ENCODE assay signal across 20 cellular contexts in the genomic region with DNA sequence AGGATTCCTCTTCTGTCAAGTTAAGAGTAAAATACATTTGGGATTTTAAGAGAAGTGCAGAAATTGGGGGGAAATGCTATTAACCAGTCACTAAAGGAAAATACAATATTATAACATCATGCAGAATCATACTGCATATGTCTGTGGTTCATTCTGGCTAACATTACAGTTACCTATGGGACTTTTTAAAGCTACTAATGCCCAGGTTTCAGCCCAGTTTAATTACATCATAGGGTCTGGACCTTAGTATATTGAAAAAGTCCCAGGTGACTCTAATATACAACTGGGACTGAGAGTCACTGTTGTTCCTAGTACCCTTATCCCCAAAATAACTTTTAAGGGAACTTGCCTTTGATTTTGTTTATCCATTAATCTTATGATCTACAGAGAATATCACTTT. TPM values are rescaled to one million over a fixed set of nuclear protein-coding genes. Genes with fewer than 3 reads are reported as not detected.
DNase-seq lines count a peak whose midpoint lies in the region; ATAC-seq, FAIRE-seq and TF ChIP-seq lines count a peak whose summit lies in the region.
"Had no signal": no experiment of that assay in that cellular context is flagged by ENCODE, and none has a peak within 500 bp of the region (broad histone marks: within the 10 kb centered on the region; RNA-seq: fewer than 3 reads in every experiment).

No MANE protein-coding gene starts in this region.

- RAD21 ChIA-PET in GM12878 (lab: Charles Lee; ENCODE audit: unreplicated experiment) = no interaction called here

- TF ChIP-seq RAD21 in GM12878 (IDR thresholded peaks at IDR 0.05; ENCODE audit: insufficient read depth, low read depth, low read length) = no peak

- CTCF ChIA-PET in activated CD8-positive, alpha-beta T cell treated with anti-CD3 and anti-CD28 coated beads for 36 hours (lab: Charles Lee) = no interaction called here
- CTCF ChIA-PET in activated CD8-positive, alpha-beta T cell treated with anti-CD3 and anti-CD28 coated beads, Interleukin-2, amount 10 ng/mL, durations not matched to agents 7 days and 5 days (lab: Charles Lee) = interaction anchor here (1.0 kb wide), 1 partner anchor 13 kb away, joined by 3 read pairs; no protein-coding TSS in a partner anchor
- CTCF ChIA-PET in GM12878 (lab: Yijun Ruan, JAX) = interaction anchor here (0.5 kb wide), 1 partner anchor 127 kb away, joined by 3 read pairs; no protein-coding TSS in a partner anchor

- peaks cover 21% of the 10 kb centered on the region for H3K79me2 ChIP-seq in GM12878 (ENCODE audit: control insufficient read depth, insufficient read depth, low read length)

- no peaks in the 10 kb centered on the region for H4K20me1 ChIP-seq in GM12878 (ENCODE audit: control insufficient read depth, insufficient read depth)

- H3K9me3 ChIP-seq in GM12878 (replicated peaks; ENCODE audit: control insufficient read depth, insufficient read depth, low read length) (no peaks in the 10 kb centered on the region), mucosa of descending colon (no peaks in the 10 kb centered on the region)
- H3K9me3 ChIP-seq: BLaER1, Caco-2, HAP-1 had no signal

- H3K9me3 Mint-ChIP-seq in activated CD8-positive, alpha-beta T cell treated with anti-CD3 and anti-CD28 coated beads for 36 hours = no peaks in the 10 kb centered on the region
- no peaks in the 10 kb centered on the region for H3K9me3 Mint-ChIP-seq in activated CD8-positive, alpha-beta T cell treated with anti-CD3 and anti-CD28 coated beads, Interleukin-2, amount 10 ng/mL, durations not matched to agents 7 days and 5 days (ENCODE audit: insufficient read depth)
- H3K9me3 Mint-ChIP-seq in activated naive CD8-positive, alpha-beta T cell (ENCODE audit: low read depth) = no peaks in the 10 kb centered on the region
- no peaks in the 10 kb centered on the region for H3K9me3 Mint-ChIP-seq in activated naive CD8-positive, alpha-beta T cell treated with anti-CD3 and anti-CD28 coated beads, Interleukin-2, amount 50 U/mL, for 24 hours
- H3K9me3 Mint-ChIP-seq: CD4-positive, CD25-positive, alpha-beta regulatory T cell; CD8-positive, alpha-beta T cell; HFFc6 had no signal

- H3K27me3 Mint-ChIP-seq in activated CD8-positive, alpha-beta T cell treated with anti-CD3 and anti-CD28 coated beads for 36 hours = no peaks in the 10 kb centered on the region
- H3K27me3 Mint-ChIP-seq in activated CD8-positive, alpha-beta T cell treated with anti-CD3 and anti-CD28 coated beads, Interleukin-2, amount 10 ng/mL, durations not matched to agents 7 days and 5 days (ENCODE audit: low read depth) = no peaks in the 10 kb centered on the region
- H3K27me3 Mint-ChIP-seq in activated naive CD8-positive, alpha-beta T cell = no peaks in the 10 kb centered on the region
- no peaks in the 10 kb centered on the region for H3K27me3 Mint-ChIP-seq in activated naive CD8-positive, alpha-beta T cell treated with anti-CD3 and anti-CD28 coated beads, Interleukin-2, amount 50 U/mL, for 24 hours
- H3K27me3 Mint-ChIP-seq: B cell; CD4-positive, CD25-positive, alpha-beta regulatory T cell had no signal

- no peak for FAIRE-seq in GM12878 (lab: Jason Lieb, UNC)
- FAIRE-seq: A204.1, H54 had no signal

- in situ Hi-C loops in GM12878 (cut with MboI) = loop anchor here (25.0 kb wide), 1 partner anchor 1571 kb away; no protein-coding TSS in a partner anchor

- no peak overlapping the region for H2AFZ ChIP-seq in GM12878 (ENCODE audit: control insufficient read depth, low read depth, low read length)

- SMC1A ChIA-PET in GM12878 (lab: Charles Lee; ENCODE audit: uncharacterized antibody, unreplicated experiment) = interaction anchor here (0.8 kb wide), 1 partner anchor 47 kb away, joined by 3 read pairs; no protein-coding TSS in a partner anchor

- no peak for ATAC-seq in activated CD8-positive, alpha-beta T cell treated with anti-CD3 and anti-CD28 coated beads for 36 hours
- ATAC-seq in activated CD8-positive, alpha-beta T cell treated with anti-CD3 and anti-CD28 coated beads, Interleukin-2, amount 10 ng/mL, durations not matched to agents 7 days and 5 days = no peak
- no peak for ATAC-seq in activated naive CD8-positive, alpha-beta T cell treated with anti-CD3 and anti-CD28 coated beads, Interleukin-2, amount 50 U/mL, for 24 hours
- peak; percentile 71 for ATAC-seq in GM12878
- ATAC-seq in GM21619 (IDR thresholded peaks at IDR 0.05; ENCODE audit: unreplicated experiment) = no peak
- ATAC-seq in mucosa of descending colon = no peak
- ATAC-seq: CD8-positive, alpha-beta T cell had no signal

- TF ChIP-seq EP300 in GM12878 (IDR thresholded peaks at IDR 0.05; ENCODE audit: borderline replicate concordance in 1 of 2, control insufficient read depth in 1 of 2, low read depth in 2 of 2, low read length in 2 of 2) = no peak

- DNase-seq in activated CD8-positive, alpha-beta T cell treated with anti-CD3 and anti-CD28 coated beads for 36 hours = no peak
- no peak for DNase-seq in activated CD8-positive, alpha-beta T cell treated with anti-CD3 and anti-CD28 coated beads, Interleukin-2, amount 10 ng/mL, durations not matched to agents 7 days and 5 days
- no peak for DNase-seq in activated naive CD8-positive, alpha-beta T cell treated with anti-CD3 and anti-CD28 coated beads, Interleukin-2, amount 50 U/mL, for 24 hours
- DNase-seq in GM12878 (ENCODE audit: low read depth, low spot score) (no peak), mucosa of descending colon (no peak)
- DNase-seq: Caco-2; CD4-positive, CD25-positive, alpha-beta regulatory T cell; CD8-positive, alpha-beta T cell; DND-41; GOT3; HFFc6 had no signal

- no peak for TF ChIP-seq CTCF in activated CD8-positive, alpha-beta T cell treated with anti-CD3 and anti-CD28 coated beads for 36 hours (IDR thresholded peaks at IDR 0.05)
- TF ChIP-seq CTCF in GM12878 (IDR thresholded peaks at IDR 0.05 in 2 of 3, conservative IDR thresholded peaks at IDR 0.05 in 1 of 3; ENCODE audit: control insufficient read depth in 2 of 3, extremely low read depth in 1 of 3, insufficient read depth in 1 of 3, low read depth in 3 of 3, low read length in 3 of 3) = no peak
- no peak for TF ChIP-seq CTCF in mucosa of descending colon (IDR thresholded peaks at IDR 0.05)

- POLR2A ChIA-PET in activated CD8-positive, alpha-beta T cell treated with anti-CD3 and anti-CD28 coated beads for 36 hours (lab: Charles Lee) = no interaction called here
- POLR2A ChIA-PET in activated CD8-positive, alpha-beta T cell treated with anti-CD3 and anti-CD28 coated beads, Interleukin-2, amount 10 ng/mL, durations not matched to agents 7 days and 5 days (lab: Charles Lee) = interaction anchor here (1.0 kb wide), 1 partner anchor 10 kb away, joined by 3 read pairs; the partner anchor contains the start of genes ABCE1 and ANAPC10
- POLR2A ChIA-PET in GM12878 (lab: Charles Lee) = no interaction called here

- H3K36me3 ChIP-seq in GM12878 (ENCODE audit: control insufficient read depth in 2 of 2, insufficient read depth in 2 of 2, low read length in 1 of 2) = peaks cover 2 to 15% of the 10 kb centered on the region in 2 experiments; a peak in 3 of 4 replicates
- H3K36me3 ChIP-seq in mucosa of descending colon (ENCODE audit: low read depth) = peaks cover 5% of the 10 kb centered on the region

- no peak overlapping the region for H3K27ac ChIP-seq in GM12878 (ENCODE audit: control insufficient read depth, insufficient read depth)
- H3K27ac ChIP-seq: 22Rv1, BLaER1, C4-2B had no signal

- no peak overlapping the region for H3K4me3 ChIP-seq in GM12878
- no peak overlapping the region for H3K4me3 ChIP-seq in mucosa of descending colon
- H3K4me3 ChIP-seq: BLaER1, HAP-1 had no signal

- H3K4me2 ChIP-seq in GM12878 (ENCODE audit: control insufficient read depth, insufficient read depth) = no peak overlapping the region
- H3K4me2 ChIP-seq: BLaER1 had no signal

- H3K4me1 Mint-ChIP-seq in activated CD8-positive, alpha-beta T cell treated with anti-CD3 and anti-CD28 coated beads for 36 hours (ENCODE audit: low read depth) = peaks cover 21% of the 10 kb centered on the region
- peaks cover 6% of the 10 kb centered on the region for H3K4me1 Mint-ChIP-seq in activated CD8-positive, alpha-beta T cell treated with anti-CD3 and anti-CD28 coated beads, Interleukin-2, amount 10 ng/mL, durations not matched to agents 7 days and 5 days (ENCODE audit: low read depth)
- H3K4me1 Mint-ChIP-seq in activated naive CD8-positive, alpha-beta T cell (ENCODE audit: low read depth) = peaks cover 28% of the 10 kb centered on the region
- H3K4me1 Mint-ChIP-seq in activated naive CD8-positive, alpha-beta T cell treated with anti-CD3 and anti-CD28 coated beads, Interleukin-2, amount 50 U/mL, for 24 hours = peaks cover 17% of the 10 kb centered on the region

- H3K27me3 ChIP-seq in GM12878 (replicated peaks in 1 of 2; ENCODE audit: control insufficient read depth in 2 of 2, insufficient read depth in 2 of 2, low read length in 1 of 2) = no peaks in the 10 kb centered on the region
- H3K27me3 ChIP-seq: BLaER1 had no signal

- H3K9ac ChIP-seq in GM12878 (ENCODE audit: control insufficient read depth, insufficient read depth, low read length) = no peak overlapping the region
- H3K9ac ChIP-seq: BLaER1 had no signal

- TF ChIP-seq POLR2A in GM12878 (IDR thresholded peaks at IDR 0.05; ENCODE audit: low read depth, low read length) = no peak

- no peak overlapping the region for H3K4me3 Mint-ChIP-seq in activated CD8-positive, alpha-beta T cell treated with anti-CD3 and anti-CD28 coated beads for 36 hours
- no peak overlapping the region for H3K4me3 Mint-ChIP-seq in activated CD8-positive, alpha-beta T cell treated with anti-CD3 and anti-CD28 coated beads, Interleukin-2, amount 10 ng/mL, durations not matched to agents 7 days and 5 days
- no peak overlapping the region for H3K4me3 Mint-ChIP-seq in activated naive CD8-positive, alpha-beta T cell
- H3K4me3 Mint-ChIP-seq in activated naive CD8-positive, alpha-beta T cell treated with anti-CD3 and anti-CD28 coated beads, Interleukin-2, amount 50 U/mL, for 24 hours = no peak overlapping the region
- H3K4me3 Mint-ChIP-seq: B cell; CD4-positive, CD25-positive, alpha-beta regulatory T cell; CD8-positive, alpha-beta T cell; HFFc6 had no signal

- BruUV-seq in GM12878 (replicated peaks; lab: Mats Ljungman, UMichigan) = no TSS peak

- peak overlapping the region; percentile 59 for H3K27ac Mint-ChIP-seq in activated CD8-positive, alpha-beta T cell treated with anti-CD3 and anti-CD28 coated beads for 36 hours
- no peak overlapping the region for H3K27ac Mint-ChIP-seq in activated CD8-positive, alpha-beta T cell treated with anti-CD3 and anti-CD28 coated beads, Interleukin-2, amount 10 ng/mL, durations not matched to agents 7 days and 5 days
- H3K27ac Mint-ChIP-seq in activated naive CD8-positive, alpha-beta T cell = peak overlapping the region; percentile 16
- no peak overlapping the region for H3K27ac Mint-ChIP-seq in activated naive CD8-positive, alpha-beta T cell treated with anti-CD3 and anti-CD28 coated beads, Interleukin-2, amount 50 U/mL, for 24 hours
- H3K27ac Mint-ChIP-seq: B cell; CD8-positive, alpha-beta T cell; HFFc6 had no signal

- intact Hi-C loops in activated CD8-positive, alpha-beta T cell treated with anti-CD3 and anti-CD28 coated beads for 36 hours (cut with micrococcal nuclease) = no loop called here
- intact Hi-C loops in GM12878 (cut with micrococcal nuclease; ENCODE audit: unreplicated experiment) = no loop called here
- intact Hi-C loops in mucosa of descending colon (cut with DNase I, micrococcal nuclease) = no loop called here

- H3K4me1 ChIP-seq in GM12878 (ENCODE audit: control insufficient read depth, insufficient read depth, low read length) = no peaks in the 10 kb centered on the region
- no peaks in the 10 kb centered on the region for H3K4me1 ChIP-seq in mucosa of descending colon (ENCODE audit: low read depth)
- H3K4me1 ChIP-seq: Caco-2 had no signal

- H3K36me3 Mint-ChIP-seq in activated CD8-positive, alpha-beta T cell treated with anti-CD3 and anti-CD28 coated beads for 36 hours (ENCODE audit: low read depth) = peaks cover 54% of the 10 kb centered on the region
- peaks cover 49% of the 10 kb centered on the region for H3K36me3 Mint-ChIP-seq in activated CD8-positive, alpha-beta T cell treated with anti-CD3 and anti-CD28 coated beads, Interleukin-2, amount 10 ng/mL, durations not matched to agents 7 days and 5 days (ENCODE audit: low read depth)
- H3K36me3 Mint-ChIP-seq in activated naive CD8-positive, alpha-beta T cell = peaks cover 8% of the 10 kb centered on the region
- H3K36me3 Mint-ChIP-seq in activated naive CD8-positive, alpha-beta T cell treated with anti-CD3 and anti-CD28 coated beads, Interleukin-2, amount 50 U/mL, for 24 hours (ENCODE audit: low read depth) = peaks cover 63% of the 10 kb centered on the region

RNA-seq across cellular contexts. Expression of gene ABCE1, which starts 10.0 kb away (rescaled TPM):
- 100 to 1,000 TPM; 164 to 186 TPM for total RNA-seq in activated CD8-positive, alpha-beta T cell treated with anti-CD3 and anti-CD28 coated beads for 36 hours
- total RNA-seq in activated CD8-positive, alpha-beta T cell treated with anti-CD3 and anti-CD28 coated beads, Interleukin-2, amount 10 ng/mL, durations not matched to agents 7 days and 5 days = 10 to 100 TPM; 72.9 to 75.0 TPM
- 217 and 237 TPM in 2 replicates for total RNA-seq in GM12878 (2013; cell fraction: nucleolus; rRNA removed)
- 147 and 158 TPM in 2 replicates for total RNA-seq in GM12878 (2014; rRNA removed)
- total RNA-seq in GM12878 (2014; rRNA removed; fragmentation: Illumina TruSeq; extraction: Trizol) = 168 and 172 TPM in 2 replicates
- total RNA-seq in GM12878 (2021) = 109 and 115 TPM in 2 replicates
- 46.8 TPM for polyA plus RNA-seq in GM12878 (2011; ENCODE audit: low read depth)
- polyA plus RNA-seq in GM12878 (2011; rRNA removed) = 149 and 220 TPM in 2 replicates
- 99.2 and 112 TPM in 2 replicates for polyA plus RNA-seq in GM12878 (2011; cell fraction: cytosol; rRNA removed)
- polyA plus RNA-seq in GM12878 (2011; cell fraction: nucleus; rRNA removed) = 146 and 163 TPM in 2 replicates
- 51.6 and 54.1 TPM in 2 replicates for polyA plus RNA-seq in GM12878 (2012)
- polyA plus RNA-seq in GM12878 (2014; fragmentation: Illumina TruSeq; extraction: Trizol) = 167 and 221 TPM in 2 replicates
- 100 to 1,000 TPM in 1 of 2 experiments, 10 to 100 TPM in 1; 75.9 to 108 TPM for polyA plus RNA-seq in GM12878 (2014; fragmentation: Nextera tagmentation; extraction: Ambion mirVana)
- 72.2 and 97.9 TPM in 2 replicates for polyA plus RNA-seq in GM12878 (2014; rRNA removed)
- polyA plus RNA-seq in GM12878 (2016; fragmentation: Nextera tagmentation; extraction: Ambion mirVana) = 100 to 1,000 TPM; 124 to 144 TPM
- polyA minus RNA-seq in GM12878 (2011; rRNA and poly(A)+ RNA removed) = 199 and 265 TPM in 2 replicates
- polyA minus RNA-seq in GM12878 (2011; cell fraction: cytosol; rRNA and poly(A)+ RNA removed) = 58.4 and 60.6 TPM in 2 replicates
- polyA minus RNA-seq in GM12878 (2011; cell fraction: nucleus; rRNA and poly(A)+ RNA removed) = 48.6 and 54.9 TPM in 2 replicates
- total RNA-seq in mucosa of descending colon = 10 to 100 TPM; 23.6 to 29.1 (median 25.1) TPM

RNA-seq across cellular contexts. Expression of gene ANAPC10, which starts 10.1 kb away (rescaled TPM):
- total RNA-seq in activated CD8-positive, alpha-beta T cell treated with anti-CD3 and anti-CD28 coated beads for 36 hours = 10 to 100 TPM; 24.9 to 26.8 TPM
- total RNA-seq in activated CD8-positive, alpha-beta T cell treated with anti-CD3 and anti-CD28 coated beads, Interleukin-2, amount 10 ng/mL, durations not matched to agents 7 days and 5 days = 10 to 100 TPM; 24.5 to 26.0 TPM
- 93.9 and 108 TPM in 2 replicates for total RNA-seq in GM12878 (2013; cell fraction: nucleolus; rRNA removed)
- total RNA-seq in GM12878 (2014; rRNA removed) (26.8 and 31.0 TPM in 2 replicates), GM12878 (2014; rRNA removed; fragmentation: Illumina TruSeq; extraction: Trizol) (44.1 and 44.9 TPM in 2 replicates), GM12878 (2021) (21.6 and 23.8 TPM in 2 replicates), mucosa of descending colon (10 to 100 TPM; 12.6 to 14.7 (median 13.5) TPM)
- polyA plus RNA-seq in GM12878 (2011; ENCODE audit: low read depth) = 17.7 TPM
- polyA plus RNA-seq in GM12878 (2011; rRNA removed) (52.9 and 76.8 TPM in 2 replicates), GM12878 (2014; fragmentation: Illumina TruSeq; extraction: Trizol) (43.7 and 58.0 TPM in 2 replicates), GM12878 (2014; fragmentation: Nextera tagmentation; extraction: Ambion mirVana) (10 to 100 TPM; 60.2 to 73.7 TPM), GM12878 (2014; rRNA removed) (25.0 and 34.0 TPM in 2 replicates), GM12878 (2016; fragmentation: Nextera tagmentation; extraction: Ambion mirVana) (10 to 100 TPM; 56.1 to 62.6 TPM)
- polyA plus RNA-seq in GM12878 (2011; cell fraction: cytosol; rRNA removed) = 21.2 and 26.0 TPM in 2 replicates
- polyA plus RNA-seq in GM12878 (2011; cell fraction: nucleus; rRNA removed) = 23.9 and 26.9 TPM in 2 replicates
- 17.7 and 21.8 TPM in 2 replicates for polyA plus RNA-seq in GM12878 (2012)
- 42.6 and 42.8 TPM in 2 replicates for polyA minus RNA-seq in GM12878 (2011; rRNA and poly(A)+ RNA removed)
- polyA minus RNA-seq in GM12878 (2011; cell fraction: cytosol; rRNA and poly(A)+ RNA removed) = 4.4 and 4.5 TPM in 2 replicates
- polyA minus RNA-seq in GM12878 (2011; cell fraction: nucleus; rRNA and poly(A)+ RNA removed) = 34.2 and 53.3 TPM in 2 replicates

Comparison
In these comparisons a context has a peak if more than half of its experiments do, and no peak if none do; other contexts are left out.
1. H3K27ac Mint-ChIP-seq: peak in activated CD8-positive, alpha-beta T cell treated with anti-CD3 and anti-CD28 coated beads for 36 hours (single experiment) and activated naive CD8-positive, alpha-beta T cell (single experiment); none in activated CD8-positive, alpha-beta T cell treated with anti-CD3 and anti-CD28 coated beads, Interleukin-2, amount 10 ng/mL, durations not matched to agents 7 days and 5 days (single experiment) and activated naive CD8-positive, alpha-beta T cell treated with anti-CD3 and anti-CD28 coated beads, Interleukin-2, amount 50 U/mL, for 24 hours (single experiment).